In genomic region chr4:65437102-65437501, GRCh38 we compare ENCODE assay signal across 18 cellular contexts.
"Had no signal": no experiment of that assay in that cellular context is flagged by ENCODE, and none has a peak within 500 bp of the region (broad histone marks: within the 10 kb centered on the region; RNA-seq: fewer than 3 reads in every experiment).

No MANE protein-coding gene starts in this region.

- DNase-seq: activated CD8-positive, alpha-beta memory T cell treated with anti-CD3 and anti-CD28 coated beads, Interleukin-2, amount 10 ng/mL, durations not matched to agents 7 days and 5 days; activated effector memory CD4-positive, alpha-beta T cell treated with anti-CD3 and anti-CD28 coated beads, Interleukin-2, amount 50 U/mL, for 16 hours; activated T-cell treated with anti-CD3 and anti-CD28 coated beads, Interleukin-2, amount 50 U/mL, for 24 hours; anterior cingulate cortex; caudate nucleus; effector CD8-positive, alpha-beta T cell; immature natural killer cell; left colon; mucosa of descending colon; natural killer cell; right lobe of liver; spleen; stimulated activated CD4-positive, alpha-beta T cell treated with anti-CD3 and anti-CD28 coated beads, Interleukin-1b, Interleukin-23, amount 100 ng/mL, for 48 hours; tibial artery; uterus had no signal

- H3K4me3 ChIP-seq: coronary artery, mucosa of descending colon, right lobe of liver, spleen, tibial artery, uterus had no signal

- ATAC-seq: activated CD8-positive, alpha-beta memory T cell treated with anti-CD3 and anti-CD28 coated beads, Interleukin-2, amount 10 ng/mL, durations not matched to agents 7 days and 5 days; activated naive CD4-positive, alpha-beta T cell treated with anti-CD3 and anti-CD28 coated beads, Interleukin-2, amount 50 U/mL, for 72 hours; left colon; mucosa of descending colon; natural killer cell; right lobe of liver; stimulated activated memory B cell treated with anti-CD40 and anti-IgM and Interleukin-4, amounts not matched to agents 10 μg/mL and 1 μg/mL and 100 μg/mL, for 72 hours had no signal
